In genomic region chr14:75981826-75982723, GRCh38 we compare ENCODE assay signal across 8 cellular contexts. TPM values are rescaled to one million over a fixed set of nuclear protein-coding genes. Genes with fewer than 3 reads are reported as not detected.
A peak's percentile ranks its signal among the peaks of the same experiment; 100 is the strongest.
DNase-seq lines count a peak whose midpoint lies in the region; ATAC-seq, FAIRE-seq and TF ChIP-seq lines count a peak whose summit lies in the region.

Gene TGFB3 (minus strand): TSS chr14:75981995. CDS start chr14:75980893, 1,102 bp downstream.

- H3K27me3 Mint-ChIP-seq in activated B cell treated with CpG ODN at 0.5 μM for 24 hours, result no peaks in the 10 kb centered on the region

- WGBS in small intestine, 3 donors, result 0 to 1% (median 0%) methylated on average over 57 to 64 of the region's 64 CpGs

- peak within 1 kb of the TSS; percentile 72 for H3K27ac Mint-ChIP-seq in activated B cell treated with CpG ODN at 0.5 μM for 24 hours

- H3K36me3 Mint-ChIP-seq in activated B cell treated with CpG ODN at 0.5 μM for 24 hours (ENCODE audit: low read depth), result no peaks in the 10 kb centered on the region

- H3K27me3 ChIP-seq in bronchial epithelial cell (ENCODE audit: control insufficient read depth, insufficient read depth, low read length) (no peaks in the 10 kb centered on the region), small intestine (ENCODE audit: control insufficient read depth in 2 of 2, insufficient read depth in 2 of 2, low read length in 2 of 2) (no peaks in the 10 kb centered on the region)

- ATAC-seq in HG02981 (IDR thresholded peaks at IDR 0.05; ENCODE audit: unreplicated experiment) (peak; percentile 41), activated B cell treated with CpG ODN at 0.5 μM for 24 hours (ENCODE audit: low read depth) (peak; percentile 69), HG03520 (IDR thresholded peaks at IDR 0.05; ENCODE audit: unreplicated experiment) (no peak)

- H3K4me1 Mint-ChIP-seq in activated B cell treated with CpG ODN at 0.5 μM for 24 hours, result peaks cover 67% of the 10 kb centered on the region

- peak; percentile 70 for TF ChIP-seq CTCF in GM12864 (IDR thresholded peaks at IDR 0.05; ENCODE audit: low read depth, low read length, missing control alignments)
- no peak for TF ChIP-seq CTCF in activated B cell treated with CpG ODN at 0.5 μM for 24 hours (IDR thresholded peaks at IDR 0.05)
- peak; percentile 77 for TF ChIP-seq CTCF in bronchial epithelial cell (IDR thresholded peaks at IDR 0.05; ENCODE audit: insufficient read depth, low read length, severe bottlenecking)

- H3K9me3 ChIP-seq in small intestine (ENCODE audit: control insufficient read depth, low read depth), result no peaks in the 10 kb centered on the region

- FAIRE-seq in bronchial epithelial cell (lab: Jason Lieb, UNC) (no peak), small intestine (lab: Jason Lieb, UNC) (no peak)

- peak within 1 kb of the TSS; percentile 86 to 96 for H3K27ac ChIP-seq in small intestine (ENCODE audit: low read depth in 1 of 2, low read length in 1 of 2)

- H3K36me3 ChIP-seq in bronchial epithelial cell (ENCODE audit: control insufficient read depth, insufficient read depth, low read length) (no peaks in the 10 kb centered on the region), small intestine (ENCODE audit: control insufficient read depth in 2 of 2, insufficient read depth in 2 of 2, low read length in 2 of 2) (no peaks in the 10 kb centered on the region)

- peak within 1 kb of the TSS; percentile 87 for H3K4me3 Mint-ChIP-seq in activated B cell treated with CpG ODN at 0.5 μM for 24 hours

- H3K4me1 ChIP-seq in small intestine (ENCODE audit: control insufficient read depth in 2 of 2, insufficient read depth in 1 of 2, low read depth in 1 of 2, low read length in 1 of 2), result peaks cover 2 to 3% of the 10 kb centered on the region in 2 donors

- DNase-seq in GM12864 (ENCODE audit: low read depth) (no peak), NCI-H2196 treated with DMSO at 0.1 percent for 48 hours (lab: John Stamatoyannopoulos, UW; ENCODE audit: unreplicated experiment) (peak; percentile 71), activated B cell treated with CpG ODN at 0.5 μM for 24 hours (peak; percentile 79), bronchial epithelial cell (ENCODE audit: low read depth) (peak; percentile 77), inferior parietal cortex (ENCODE audit: extremely low spot score) (peak; percentile 89), small intestine (peak; percentile 78)

- H3K4me3 ChIP-seq in GM12864 (ENCODE audit: low read depth, low read length) (peak within 1 kb of the TSS; percentile 82), bronchial epithelial cell (ENCODE audit: low read depth, low read length) (peak within 1 kb of the TSS; percentile 63), small intestine (ENCODE audit: low read depth in 1 of 2, low read length in 2 of 2) (peak within 1 kb of the TSS; percentile 56 to 82)

- POLR2A ChIA-PET in activated B cell treated with CpG ODN at 0.5 μM for 24 hours (lab: Charles Lee), result interaction anchor here (0.6 to 3.0 kb wide), 4 partner anchors 22 to 829 kb away, joined by 4 to 25 read pairs (median 10); no protein-coding TSS in a partner anchor

- no peaks in the 10 kb centered on the region for H3K9me3 Mint-ChIP-seq in activated B cell treated with CpG ODN at 0.5 μM for 24 hours

- CTCF ChIA-PET in activated B cell treated with CpG ODN at 0.5 μM for 24 hours (lab: Charles Lee), result interaction anchor here (0.7 to 11.8 kb wide), 13 partner anchors 11 to 405 kb away, joined by 3 to 363 read pairs (median 7); partner anchors contain the start of gene FLVCR2

- intact Hi-C loops in activated B cell treated with CpG ODN at 0.5 μM for 24 hours (cut with micrococcal nuclease), result loop anchor here (1.0 to 10.0 kb wide), 8 partner anchors 22 to 850 kb away; partner anchors contain the start of genes GPATCH2L and TTLL5

RNA-seq across cellular contexts. Expression of gene TGFB3, which starts in this region (rescaled TPM):
- 3.1 and 4.4 TPM in 2 replicates for total RNA-seq in activated B cell treated with CpG ODN at 0.5 μM for 24 hours
- total RNA-seq in bronchial epithelial cell, result 1.3 and 1.5 TPM in 2 replicates
- 1 to 10 TPM; 3.6 to 7.5 (median 6.2) TPM for polyA plus RNA-seq in small intestine
